8 cellular contexts compared by ENCODE assay signal in the genomic region with DNA sequence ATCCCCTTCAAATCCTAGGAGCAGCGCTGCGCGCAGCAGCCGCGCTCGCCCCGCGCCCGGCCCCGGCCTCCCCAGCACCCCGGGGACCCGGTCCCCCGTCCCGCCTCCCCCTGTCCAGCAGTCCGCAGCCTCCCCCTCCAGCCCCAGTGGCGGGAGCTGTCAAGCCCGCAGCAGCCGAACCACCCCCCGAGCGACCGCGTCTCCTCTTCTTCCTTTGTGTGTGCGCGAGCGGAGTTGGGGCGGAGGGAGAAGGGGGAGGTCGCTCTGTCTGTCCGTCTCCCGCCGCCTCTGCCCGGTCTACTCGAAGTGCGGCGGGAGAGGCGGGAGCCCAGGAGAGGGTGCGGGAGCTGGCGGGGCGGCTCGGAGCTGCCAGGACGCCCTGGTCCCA. TPM values are rescaled to one million over a fixed set of nuclear protein-coding genes. Genes with fewer than 3 reads are reported as not detected.
DNase-seq lines count a peak whose midpoint lies in the region; ATAC-seq, FAIRE-seq and TF ChIP-seq lines count a peak whose summit lies in the region.

No MANE protein-coding gene starts in this region.

- H3K23me2 ChIP-seq in H9 (ENCODE audit: insufficient read length, low read depth, low read length, poor library complexity, severe bottlenecking): peaks cover 18% of the 10 kb centered on the region

- DNase-seq in H9: peak; percentile 43
- DNase-seq in Panc1 (ENCODE audit: low read depth, low spot score): no peak
- peak; percentile 58 for DNase-seq in nephron progenitor cell
- DNase-seq in foreskin fibroblast: no peak
- DNase-seq in RKO (ENCODE audit: low spot score): no peak
- no peak for DNase-seq in H54 (ENCODE audit: insufficient read length, low spot score)

- H3K79me1 ChIP-seq in H9 (ENCODE audit: insufficient read depth, low read depth, low read length, poor library complexity, severe bottlenecking): no peaks in the 10 kb centered on the region

- H3K18ac ChIP-seq in H9 (ENCODE audit: insufficient read length, low read depth, low read length): no peak overlapping the region

- no peak overlapping the region for H4K5ac ChIP-seq in H9 (ENCODE audit: insufficient read length, low read depth, low read length)

- ATAC-seq in Panc1 (peak; percentile 52), esophagus mucosa (peak; percentile 27), HG03378 (IDR thresholded peaks at IDR 0.05; ENCODE audit: unreplicated experiment) (no peak)

- no peak overlapping the region; the same call in 1 of the 2 replicates for H3K14ac ChIP-seq in H9 (ENCODE audit: insufficient read depth, low read length)

- H3K4me1 Mint-ChIP-seq in H9 (peaks cover 38 to 50% of the 10 kb centered on the region in 2 experiments), nephron progenitor cell (peaks cover 37% of the 10 kb centered on the region)

- no peak overlapping the region for H3K56ac ChIP-seq in H9 (ENCODE audit: insufficient read length, low read depth, low read length)

- H2BK120ac ChIP-seq in H9 (ENCODE audit: low read depth, low read length, poor library complexity, severe bottlenecking): no peak overlapping the region

- no peak overlapping the region for H4K8ac ChIP-seq in H9 (replicated peaks; ENCODE audit: insufficient read length, low read depth, low read length)

- H3K36me3 Mint-ChIP-seq in H9 (ENCODE audit: insufficient read depth in 1 of 3, low read depth in 3 of 3): no peaks in the 10 kb centered on the region
- no peaks in the 10 kb centered on the region for H3K36me3 Mint-ChIP-seq in nephron progenitor cell (ENCODE audit: low read depth)

- WGBS in H9 (ENCODE audit: extremely low coverage, insufficient read length, low lambda C conversion rate): no CpG with 5 or more reads among the region's 40 CpGs

- no peak overlapping the region for H3K9ac ChIP-seq in H9 (ENCODE audit: extremely low read depth, insufficient read length, low read length)

- TF ChIP-seq POLR2A in H54 (IDR thresholded peaks at IDR 0.05; ENCODE audit: low read depth, low read length): no peak

- peaks cover 29% of the 10 kb centered on the region; the same call in 1 of the 2 replicates for H3K27me3 ChIP-seq in H9 (ENCODE audit: insufficient read depth, low read length)
- peaks cover 67% of the 10 kb centered on the region for H3K27me3 ChIP-seq in Panc1 (ENCODE audit: control insufficient read depth, insufficient read depth, low read length)

- peaks cover 83% of the 10 kb centered on the region for H3K27me3 Mint-ChIP-seq in H9 (ENCODE audit: low read depth)
- peaks cover 69% of the 10 kb centered on the region for H3K27me3 Mint-ChIP-seq in nephron progenitor cell (ENCODE audit: low read depth, poor library complexity)

- peak overlapping the region; percentile 43 to 48 for H3K4me3 ChIP-seq in Panc1 (ENCODE audit: low read depth in 2 of 2, low read length in 2 of 2)
- peak overlapping the region in 1 of 2 donors; percentile 21 for H3K4me3 ChIP-seq in foreskin fibroblast (ENCODE audit: low read depth in 1 of 2, low read length in 2 of 2)

- no peaks in the 10 kb centered on the region for H4K20me1 ChIP-seq in H9 (ENCODE audit: control insufficient read depth, insufficient read depth, insufficient read length)

- no peak overlapping the region for H3K23ac ChIP-seq in H9 (ENCODE audit: insufficient read length, low read depth, low read length)

- no peak for FAIRE-seq in H54 (lab: Jason Lieb, UNC)

- in situ Hi-C loops in Panc1 (cut with HindIII; ENCODE audit: low pct_unique_long_range_greater_than_20kb, low sequenced_read_pairs): no loop called here

- no peak overlapping the region for H2BK12ac ChIP-seq in H9 (ENCODE audit: insufficient read length, low read depth, low read length)

- no peaks in the 10 kb centered on the region for H3K36me3 ChIP-seq in Panc1 (ENCODE audit: control insufficient read depth, insufficient read depth, low read length)

- no peak overlapping the region for H2BK5ac ChIP-seq in H9 (ENCODE audit: insufficient read length, low read length)

- no peak overlapping the region for H2AK5ac ChIP-seq in H9 (ENCODE audit: insufficient read length, low read length)

- TF ChIP-seq CTCF in H9 (conservative IDR thresholded peaks at IDR 0.05) (no peak), Panc1 (IDR thresholded peaks at IDR 0.05) (no peak), nephron progenitor cell (IDR thresholded peaks at IDR 0.05) (no peak), foreskin fibroblast (IDR thresholded peaks at IDR 0.05; ENCODE audit: low read depth, low read length) (no peak)

- no peak overlapping the region for H4K91ac ChIP-seq in H9 (ENCODE audit: insufficient read length, low read depth, low read length)

- H3K4me1 ChIP-seq in H9 (ENCODE audit: insufficient read depth, low read length) (peaks cover 6% of the 10 kb centered on the region), Panc1 (ENCODE audit: control insufficient read depth, insufficient read depth, low read length) (no peaks in the 10 kb centered on the region)

- no peaks in the 10 kb centered on the region for H3K79me2 ChIP-seq in H9 (ENCODE audit: insufficient read depth, low read length)

- H3K9me3 ChIP-seq in H9 (ENCODE audit: control insufficient read depth, low read depth, low read length) (no peaks in the 10 kb centered on the region), Panc1 (ENCODE audit: control insufficient read depth, insufficient read depth, low read depth, low read length) (no peaks in the 10 kb centered on the region)

- intact Hi-C loops in Panc1 (cut with micrococcal nuclease; ENCODE audit: unreplicated experiment): no loop called here

- H3K9me3 Mint-ChIP-seq in H9 (no peaks in the 10 kb centered on the region), nephron progenitor cell (no peaks in the 10 kb centered on the region)

- H2BK15ac ChIP-seq in H9 (ENCODE audit: low read depth, low read length): no peak overlapping the region

- POLR2A ChIA-PET in Panc1 (lab: Charles Lee): no interaction called here

- H2AFZ ChIP-seq in H9 (ENCODE audit: low read length): no peak overlapping the region

- no TSS peak for BruUV-seq in Panc1 (replicated peaks; lab: Mats Ljungman, UMichigan)

- peak overlapping the region; percentile 71 to 86 for H3K4me3 Mint-ChIP-seq in H9
- H3K4me3 Mint-ChIP-seq in nephron progenitor cell: peak overlapping the region; percentile 83

- H3K27ac ChIP-seq in H9 (ENCODE audit: insufficient read length, low read depth, low read length) (no peak overlapping the region), Panc1 (ENCODE audit: low read length) (no peak overlapping the region)

- no peak overlapping the region for H3T11ph ChIP-seq in H9 (ENCODE audit: low read length)

- H3K4me2 ChIP-seq in H9 (ENCODE audit: insufficient read depth, insufficient read length, low read length): peak overlapping the region; percentile 86

- H3K4ac ChIP-seq in H9 (ENCODE audit: low read depth, low read length): no peak overlapping the region

- H3K27ac Mint-ChIP-seq in H9 (no peak overlapping the region), nephron progenitor cell (no peak overlapping the region)

- no peak overlapping the region for H2BK20ac ChIP-seq in H9 (ENCODE audit: low read depth, low read length, poor library complexity, severe bottlenecking)

- CTCF ChIA-PET in Panc1 (lab: Charles Lee): no interaction called here

RNA-seq across cellular contexts. Expression of a gene that starts 0.4 kb away (rescaled TPM):
- total RNA-seq in H9 (2021): 3.3 and 3.7 TPM in 2 replicates
- total RNA-seq in Panc1 (2021; ENCODE audit: unreplicated experiment): 0.15 TPM
- polyA plus RNA-seq in Panc1 (2012; ENCODE audit: insufficient read length): 0.35 TPM
- 1.6 TPM for total RNA-seq in esophagus mucosa

RNA-seq across cellular contexts. Expression of a gene that starts 47.9 kb away (rescaled TPM):
- 26.9 and 28.0 TPM in 2 replicates for total RNA-seq in H9 (2021)
- total RNA-seq in Panc1 (2021; ENCODE audit: unreplicated experiment): 1.1 TPM
- polyA plus RNA-seq in Panc1 (2012; ENCODE audit: insufficient read length): not detected
- total RNA-seq in esophagus mucosa: 5.0 TPM

Comparison
In these comparisons a context has a peak if more than half of its experiments do, and no peak if none do; other contexts are left out.
1. DNase-seq: peak in H9 (single experiment) and nephron progenitor cell (single experiment); none in Panc1 (single experiment), foreskin fibroblast (0 of 2), RKO (single experiment) and H54 (single experiment).